Comparison of ENCODE assay signal across 22 cellular contexts in the genomic region with DNA sequence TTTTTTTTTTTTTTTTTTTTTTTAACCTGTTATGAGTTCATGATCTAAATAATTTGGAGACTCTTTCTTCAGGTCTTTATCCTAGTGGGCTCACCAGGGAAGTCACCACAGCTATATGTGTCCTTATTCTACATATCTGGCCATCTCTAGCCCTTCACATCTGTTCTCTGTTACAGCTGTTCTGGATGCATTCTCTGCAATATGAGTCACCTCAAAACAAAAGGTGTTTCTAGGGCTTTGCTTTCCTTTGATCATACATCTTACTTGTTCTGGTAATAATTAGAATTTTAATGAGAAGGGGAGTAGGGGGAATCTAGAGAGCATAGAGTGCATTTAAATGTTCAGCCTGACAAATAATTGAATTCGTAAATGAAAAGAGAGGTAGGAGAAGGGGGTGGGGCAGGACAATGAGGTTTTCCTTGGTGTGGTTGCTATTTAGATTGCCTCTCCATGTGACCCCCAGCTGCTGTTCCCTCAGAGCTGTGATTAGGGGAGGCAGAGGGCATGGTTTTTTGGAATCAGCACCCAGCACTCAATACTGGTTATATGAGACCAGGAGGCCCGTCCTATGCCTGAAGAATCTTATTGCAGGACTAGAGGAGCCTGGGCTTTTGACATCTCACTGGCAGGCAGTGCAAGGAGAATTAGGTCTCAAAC. TPM values are rescaled to one million over a fixed set of nuclear protein-coding genes. Genes with fewer than 3 reads are reported as not detected.
DNase-seq lines count a peak whose midpoint lies in the region; ATAC-seq, FAIRE-seq and TF ChIP-seq lines count a peak whose summit lies in the region.
"Had no signal": no experiment of that assay in that cellular context is flagged by ENCODE, and none has a peak within 500 bp of the region (broad histone marks: within the 10 kb centered on the region; RNA-seq: fewer than 3 reads in every experiment).

No MANE protein-coding gene starts in this region.

- H3K27ac Mint-ChIP-seq in H9: peak overlapping the region; percentile 31 to 92 (median 50); a peak in 5 of 7 replicates
- H3K27ac Mint-ChIP-seq: CD4-positive, CD25-positive, alpha-beta regulatory T cell had no signal

- no peaks in the 10 kb centered on the region for H3K9me3 Mint-ChIP-seq in H9

- no peak overlapping the region for H2BK12ac ChIP-seq in H9 (ENCODE audit: insufficient read length, low read depth, low read length)

- H2BK5ac ChIP-seq in H9 (ENCODE audit: insufficient read length, low read length): no peak overlapping the region

- H3K9me3 ChIP-seq in H9 (ENCODE audit: control insufficient read depth, low read depth, low read length): no peaks in the 10 kb centered on the region
- H3K9me3 ChIP-seq: BE2C had no signal

- no peak overlapping the region for H3K4ac ChIP-seq in H9 (ENCODE audit: low read depth, low read length)

- no peaks in the 10 kb centered on the region for H3K23me2 ChIP-seq in H9 (ENCODE audit: insufficient read length, low read depth, low read length, poor library complexity, severe bottlenecking)

- no peak overlapping the region for H2BK20ac ChIP-seq in H9 (ENCODE audit: low read depth, low read length, poor library complexity, severe bottlenecking)

- H3K27me3 Mint-ChIP-seq in H9 (ENCODE audit: low read depth): no peaks in the 10 kb centered on the region

- H3K4me1 Mint-ChIP-seq in H9: peaks cover 80 to 81% of the 10 kb centered on the region in 2 experiments

- H3K14ac ChIP-seq in H9 (ENCODE audit: insufficient read depth, low read length): no peak overlapping the region

- H3K79me2 ChIP-seq in H9 (ENCODE audit: insufficient read depth, low read length): peaks cover 18% of the 10 kb centered on the region; the same call in 1 of the 2 replicates

- no peak for ATAC-seq in HG03521 (IDR thresholded peaks at IDR 0.05; ENCODE audit: unreplicated experiment)
- ATAC-seq: GM12878, HepG2 had no signal

- no peak overlapping the region for H3K23ac ChIP-seq in H9 (ENCODE audit: insufficient read length, low read depth, low read length)

- no CpG with 5 or more reads among the region's 2 CpGs for WGBS in H9 (ENCODE audit: extremely low coverage, insufficient read length, low lambda C conversion rate)

- H4K91ac ChIP-seq in H9 (ENCODE audit: insufficient read length, low read depth, low read length): no peak overlapping the region

- no peak overlapping the region for H3K9ac ChIP-seq in H9 (ENCODE audit: extremely low read depth, insufficient read length, low read length)

- H3K27me3 ChIP-seq in H9 (ENCODE audit: insufficient read depth, low read length): no peaks in the 10 kb centered on the region

- H4K5ac ChIP-seq in H9 (ENCODE audit: insufficient read length, low read depth, low read length): no peak overlapping the region

- no peak for FAIRE-seq in HTR-8/SVneo (lab: Jason Lieb, UNC)
- FAIRE-seq: A204.1, GM12878, GM19239, HepG2 had no signal

- DNase-seq in H9 (no peak), RPMI7951 (ENCODE audit: low read depth) (peak; percentile 32), epithelial cell of esophagus (ENCODE audit: low read depth) (peak; percentile 21), myocyte (ENCODE audit: low read depth) (peak; percentile 34), HTR-8/SVneo (ENCODE audit: insufficient read length, low spot score) (no peak), DMS 273 treated with DMSO at 0.1 percent for 48 hours (lab: John Stamatoyannopoulos, UW) (no peak)
- DNase-seq: BE2C; CD4-positive, CD25-positive, alpha-beta regulatory T cell; COR-L47; H7; KBM-7; NCI-H1105 treated with DMSO at 0.1 percent for 48 hours; NCI-H1694 treated with DMSO at 0.1 percent for 48 hours; NCI-H510A; NCI-H748 treated with DMSO at 0.1 percent for 48 hours; SHP77 treated with DMSO at 0.1 percent for 48 hours had no signal

- no peaks in the 10 kb centered on the region for H3K79me1 ChIP-seq in H9 (ENCODE audit: insufficient read depth, low read depth, low read length, poor library complexity, severe bottlenecking)

- H2BK120ac ChIP-seq in H9 (ENCODE audit: low read depth, low read length, poor library complexity, severe bottlenecking): no peak overlapping the region

- no peak overlapping the region for H3T11ph ChIP-seq in H9 (ENCODE audit: low read length)

- H3K18ac ChIP-seq in H9 (ENCODE audit: insufficient read length, low read depth, low read length): no peak overlapping the region

- H2BK15ac ChIP-seq in H9 (ENCODE audit: low read depth, low read length): no peak overlapping the region

- peaks cover 20% of the 10 kb centered on the region for H3K4me1 ChIP-seq in H9 (ENCODE audit: insufficient read depth, low read length)
- H3K4me1 ChIP-seq: BE2C had no signal

- TF ChIP-seq CTCF in H9 (conservative IDR thresholded peaks at IDR 0.05) (no peak), epithelial cell of esophagus (IDR thresholded peaks at IDR 0.05; ENCODE audit: insufficient read depth, low read depth, low read length, missing control alignments) (no peak)

- H3K27ac ChIP-seq in H9 (ENCODE audit: insufficient read length, low read depth, low read length): peak overlapping the region; percentile 11

- no peak overlapping the region for H2AFZ ChIP-seq in H9 (ENCODE audit: low read length)

- no peak overlapping the region for H2AK5ac ChIP-seq in H9 (ENCODE audit: insufficient read length, low read length)

- peaks cover 30 to 88% (median 69%) of the 10 kb centered on the region in 3 experiments; a peak in 6 of 7 replicates for H3K36me3 Mint-ChIP-seq in H9 (ENCODE audit: insufficient read depth in 1 of 3, low read depth in 3 of 3)
- H3K36me3 Mint-ChIP-seq: CD4-positive, CD25-positive, alpha-beta regulatory T cell had no signal

- H3K4me3 Mint-ChIP-seq in H9: peak overlapping the region in 1 of 2 experiments; percentile 53; a peak in 2 of 5 replicates
- H3K4me3 Mint-ChIP-seq: CD4-positive, CD25-positive, alpha-beta regulatory T cell had no signal

- peak overlapping the region; percentile 8 for H3K4me2 ChIP-seq in H9 (ENCODE audit: insufficient read depth, insufficient read length, low read length)

- H3K56ac ChIP-seq in H9 (ENCODE audit: insufficient read length, low read depth, low read length): no peak overlapping the region

- H3K4me3 ChIP-seq in epithelial cell of esophagus (ENCODE audit: low read length): no peak overlapping the region
- H3K4me3 ChIP-seq: GM12878 had no signal

- H4K8ac ChIP-seq in H9 (replicated peaks; ENCODE audit: insufficient read length, low read depth, low read length): no peak overlapping the region

- H4K20me1 ChIP-seq in H9 (ENCODE audit: control insufficient read depth, insufficient read depth, insufficient read length): no peaks in the 10 kb centered on the region

RNA-seq across cellular contexts. Expression of a gene that starts 8.0 kb away (rescaled TPM):
- 71.2 and 77.2 TPM in 2 replicates for total RNA-seq in H9 (2021)
- not detected in 2 replicates for total RNA-seq in RPMI7951 (2014; rRNA removed; shearing (Covaris generic))
- total RNA-seq in myocyte: 1.0 and 1.4 TPM in 2 replicates
- polyA plus RNA-seq in myocyte (2012): 0.55 TPM
- total RNA-seq: HepG2, OCI-LY7 had no signal
- polyA plus RNA-seq: CD4-positive, CD25-positive, alpha-beta regulatory T cell; HepG2 had no signal

Comparison
In these comparisons a context has a peak if more than half of its experiments do, and no peak if none do; other contexts are left out.
1. DNase-seq: peak in RPMI7951 (single experiment), epithelial cell of esophagus (single experiment) and myocyte (single experiment); none in H9 (single experiment), HTR-8/SVneo (single experiment) and DMS 273 treated with DMSO at 0.1 percent for 48 hours (single experiment).
2. RNA of a gene that starts 8.0 kb away (total RNA-seq): 71.2 to 77.2 TPM in H9; 1.0 to 1.4 TPM in myocyte and not detected in RPMI7951; every median in the first group is over 10 times any median in the second.